ENCODE assay signal across 8 cellular contexts in the genomic region with DNA sequence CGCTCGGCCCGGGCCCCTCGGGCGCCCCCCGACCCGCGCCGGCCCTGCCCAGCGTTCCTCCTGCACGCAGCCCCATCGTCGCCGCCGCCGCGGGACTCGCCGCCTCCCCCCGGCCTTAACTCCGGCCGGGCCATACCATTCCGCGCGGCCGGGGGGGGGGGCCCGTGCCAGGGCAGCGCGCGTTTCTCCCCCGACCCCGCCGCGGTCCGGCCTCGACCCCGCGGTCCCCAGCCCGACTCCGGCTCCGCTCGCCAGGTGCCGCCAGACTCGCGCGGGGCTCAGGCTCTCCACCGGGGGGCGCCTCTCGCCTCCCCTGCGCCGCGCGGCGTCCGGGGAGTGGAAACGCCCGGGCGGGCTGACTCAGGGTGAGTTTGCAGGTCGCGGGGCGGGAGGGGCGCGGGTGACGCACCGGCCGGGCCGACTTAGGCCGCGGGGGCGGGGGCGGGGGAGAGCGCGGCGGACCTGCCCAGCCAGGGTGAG. TPM values are rescaled to one million over a fixed set of nuclear protein-coding genes. Genes with fewer than 3 reads are reported as not detected.
A peak's percentile ranks its signal among the peaks of the same experiment; 100 is the strongest.
DNase-seq lines count a peak whose midpoint lies in the region; ATAC-seq and TF ChIP-seq lines count a peak whose summit lies in the region.

TSS of gene SRXN1 (minus strand) at position 91 of the 480 bp plus-strand sequence. CDS start at position 76, 15 bp downstream.

- peaks cover 10% of the 10 kb centered on the region for H3K36me3 Mint-ChIP-seq in activated naive CD4-positive, alpha-beta T cell treated with anti-CD3 and anti-CD28 coated beads, Interleukin-2, amount 10 ng/mL, durations not matched to agents 7 days and 5 days

- peak in 1 of 3 donors; percentile 8 for TF ChIP-seq CTCF in omental fat pad (IDR thresholded peaks at IDR 0.05)

- peaks cover 33% of the 10 kb centered on the region for H3K4me1 ChIP-seq in HUES48 (ENCODE audit: control insufficient read depth, insufficient read depth, low read length)

- in situ Hi-C loops in SK-MEL-5 (cut with HindIII; ENCODE audit: low pct_unique_long_range_greater_than_20kb, low sequenced_read_pairs), result no loop called here

- peaks cover 19% of the 10 kb centered on the region for H3K27me3 Mint-ChIP-seq in activated naive CD4-positive, alpha-beta T cell treated with anti-CD3 and anti-CD28 coated beads, Interleukin-2, amount 10 ng/mL, durations not matched to agents 7 days and 5 days

- H3K27me3 ChIP-seq in HUES48 (ENCODE audit: control insufficient read depth, insufficient read depth, low read length), result peaks cover 14% of the 10 kb centered on the region

- H3K9me3 Mint-ChIP-seq in activated naive CD4-positive, alpha-beta T cell treated with anti-CD3 and anti-CD28 coated beads, Interleukin-2, amount 10 ng/mL, durations not matched to agents 7 days and 5 days, result no peaks in the 10 kb centered on the region

- no peaks in the 10 kb centered on the region for H3K9me3 ChIP-seq in HUES48 (ENCODE audit: control insufficient read depth, insufficient read depth, low read length)

- DNase-seq in DMS153 treated with DMSO at 0.1 percent for 48 hours (lab: John Stamatoyannopoulos, UW; ENCODE audit: unreplicated experiment) (peak; percentile 52), SK-MEL-5 (ENCODE audit: low read depth, low spot score) (peak; percentile 87), globus pallidus (ENCODE audit: low spot score) (peak; percentile 66), omental fat pad (ENCODE audit: low spot score) (peak; percentile 67)
- DNase-seq in activated naive CD4-positive, alpha-beta T cell treated with anti-CD3 and anti-CD28 coated beads, Interleukin-2, amount 10 ng/mL, durations not matched to agents 7 days and 5 days, result peak; percentile 83

- H3K9ac ChIP-seq in HUES48 (ENCODE audit: low read depth, low read length), result peak within 1 kb of the TSS; percentile 76

- H3K27ac ChIP-seq in HUES48 (ENCODE audit: low read depth, low read length), result peak within 1 kb of the TSS; percentile 59
- peak within 1 kb of the TSS; percentile 74 for H3K27ac ChIP-seq in temporal lobe (ENCODE audit: low read depth, low read length)

- peaks cover 23% of the 10 kb centered on the region for H3K36me3 ChIP-seq in HUES48 (ENCODE audit: control insufficient read depth, insufficient read depth, low read length)

- H3K4me3 ChIP-seq in HUES48 (ENCODE audit: low read depth, low read length), result peak within 1 kb of the TSS; percentile 72

- H3K4me3 Mint-ChIP-seq in activated naive CD4-positive, alpha-beta T cell treated with anti-CD3 and anti-CD28 coated beads, Interleukin-2, amount 10 ng/mL, durations not matched to agents 7 days and 5 days, result peak within 1 kb of the TSS; percentile 74

- peak within 1 kb of the TSS; percentile 43 for H3K27ac Mint-ChIP-seq in activated naive CD4-positive, alpha-beta T cell treated with anti-CD3 and anti-CD28 coated beads, Interleukin-2, amount 10 ng/mL, durations not matched to agents 7 days and 5 days

- peaks cover 23% of the 10 kb centered on the region for H3K4me1 Mint-ChIP-seq in activated naive CD4-positive, alpha-beta T cell treated with anti-CD3 and anti-CD28 coated beads, Interleukin-2, amount 10 ng/mL, durations not matched to agents 7 days and 5 days

- CTCF ChIA-PET in activated naive CD4-positive, alpha-beta T cell treated with anti-CD3 and anti-CD28 coated beads, Interleukin-2, amount 10 ng/mL, durations not matched to agents 7 days and 5 days (lab: Charles Lee), result no interaction called here

- ATAC-seq in GM21367 (IDR thresholded peaks at IDR 0.05; ENCODE audit: unreplicated experiment), result peak; percentile 85
- ATAC-seq in omental fat pad (ENCODE audit: low FRiP score), result peak; percentile 95

RNA-seq across cellular contexts. Expression of gene SRXN1, which starts in this region (rescaled TPM):
- total RNA-seq in SK-MEL-5 (2014; rRNA removed; shearing (Covaris generic)), result 111 and 125 TPM in 2 replicates
- 105 and 108 TPM in 2 replicates for polyA plus RNA-seq in SK-MEL-5 (2015; cell fraction: cytosol; rRNA removed)
- polyA plus RNA-seq in SK-MEL-5 (2015; cell fraction: nucleus; rRNA removed), result 26.1 and 27.1 TPM in 2 replicates
- total RNA-seq in omental fat pad, result 10 to 100 TPM; 43.4 to 62.4 (median 48.5) TPM
- 8.9 TPM for total RNA-seq in temporal lobe

Comparison
In these comparisons a context has a peak if more than half of its experiments do, and no peak if none do; other contexts are left out.
1. Peak in every context shown above with its lines: DNase-seq, ATAC-seq, H3K4me3 ChIP-seq and H3K27ac ChIP-seq.